ENCODE assay signal across 8 cellular contexts in genomic region chr4:41934813-41935651, GRCh38. TPM values are rescaled to one million over a fixed set of nuclear protein-coding genes. Genes with fewer than 3 reads are reported as not detected.
DNase-seq lines count a peak whose midpoint lies in the region; ATAC-seq and TF ChIP-seq lines count a peak whose summit lies in the region.

TSS of gene TMEM33 (plus strand) at chr4:41935429. CDS start at chr4:41935485, 56 bp downstream.

- peak within 1 kb of the TSS; percentile 94 for H3K27ac Mint-ChIP-seq in activated naive CD4-positive, alpha-beta T cell treated with anti-CD3 and anti-CD28 coated beads, Interleukin-2, amount 50 U/mL, for 24 hours

- H3K4me3 ChIP-seq in GM08714 (ENCODE audit: low read length): peak within 1 kb of the TSS; percentile 85
- peak within 1 kb of the TSS; percentile 85 to 98 for H3K4me3 ChIP-seq in testis

- intact Hi-C loops in testis (cut with DNase I; ENCODE audit: low total_unique reads): no loop called here

- no peaks in the 10 kb centered on the region for H3K36me3 ChIP-seq in testis (ENCODE audit: low read depth, missing control alignments)

- no peaks in the 10 kb centered on the region for H3K27me3 ChIP-seq in testis

- peaks cover 13% of the 10 kb centered on the region for H3K36me3 Mint-ChIP-seq in activated naive CD4-positive, alpha-beta T cell treated with anti-CD3 and anti-CD28 coated beads, Interleukin-2, amount 50 U/mL, for 24 hours

- DNase-seq in NCI-H1092 (lab: John Stamatoyannopoulos, UW) (peak; percentile 89), glomerular endothelial cell (ENCODE audit: extremely low read depth, low read depth, low spot score) (peak; percentile 25), omental fat pad (ENCODE audit: low spot score) (peak; percentile 58), testis (peak; percentile 93)

- ATAC-seq in HG02588 (IDR thresholded peaks at IDR 0.05; ENCODE audit: unreplicated experiment) (peak; percentile 77), SK-N-SH treated with all-trans-retinoic acid at 6 μM for 48 hours (peak; percentile 97), omental fat pad (ENCODE audit: low FRiP score) (peak; percentile 96)

- 4 to 11% methylated on average over 19 to 51 of the region's 51 CpGs for WGBS in testis, 2 donors

- no peak for TF ChIP-seq CTCF in omental fat pad (IDR thresholded peaks at IDR 0.05)
- TF ChIP-seq CTCF in testis (IDR thresholded peaks at IDR 0.05): no peak

- no peak for TF ChIP-seq POLR2A in testis (IDR thresholded peaks at IDR 0.05)

- peaks cover 12% of the 10 kb centered on the region for H3K4me1 ChIP-seq in testis

- H3K27me3 Mint-ChIP-seq in activated naive CD4-positive, alpha-beta T cell treated with anti-CD3 and anti-CD28 coated beads, Interleukin-2, amount 50 U/mL, for 24 hours: no peaks in the 10 kb centered on the region

- no peaks in the 10 kb centered on the region for H3K9me3 ChIP-seq in testis

- H3K9me3 Mint-ChIP-seq in activated naive CD4-positive, alpha-beta T cell treated with anti-CD3 and anti-CD28 coated beads, Interleukin-2, amount 50 U/mL, for 24 hours: no peaks in the 10 kb centered on the region

- peaks cover 40% of the 10 kb centered on the region for H3K4me1 Mint-ChIP-seq in activated naive CD4-positive, alpha-beta T cell treated with anti-CD3 and anti-CD28 coated beads, Interleukin-2, amount 50 U/mL, for 24 hours

- peak within 1 kb of the TSS; percentile 66 to 81 for H3K27ac ChIP-seq in testis

- H3K4me3 Mint-ChIP-seq in activated naive CD4-positive, alpha-beta T cell treated with anti-CD3 and anti-CD28 coated beads, Interleukin-2, amount 50 U/mL, for 24 hours: peak within 1 kb of the TSS; percentile 91

TF ChIP-seq in SK-N-SH treated with all-trans-retinoic acid at 6 μM for 48 hours, 23 proteins besides CTCF, POLR2A, EP300 and RAD21:
- TF ChIP-seq, protein P1, sequence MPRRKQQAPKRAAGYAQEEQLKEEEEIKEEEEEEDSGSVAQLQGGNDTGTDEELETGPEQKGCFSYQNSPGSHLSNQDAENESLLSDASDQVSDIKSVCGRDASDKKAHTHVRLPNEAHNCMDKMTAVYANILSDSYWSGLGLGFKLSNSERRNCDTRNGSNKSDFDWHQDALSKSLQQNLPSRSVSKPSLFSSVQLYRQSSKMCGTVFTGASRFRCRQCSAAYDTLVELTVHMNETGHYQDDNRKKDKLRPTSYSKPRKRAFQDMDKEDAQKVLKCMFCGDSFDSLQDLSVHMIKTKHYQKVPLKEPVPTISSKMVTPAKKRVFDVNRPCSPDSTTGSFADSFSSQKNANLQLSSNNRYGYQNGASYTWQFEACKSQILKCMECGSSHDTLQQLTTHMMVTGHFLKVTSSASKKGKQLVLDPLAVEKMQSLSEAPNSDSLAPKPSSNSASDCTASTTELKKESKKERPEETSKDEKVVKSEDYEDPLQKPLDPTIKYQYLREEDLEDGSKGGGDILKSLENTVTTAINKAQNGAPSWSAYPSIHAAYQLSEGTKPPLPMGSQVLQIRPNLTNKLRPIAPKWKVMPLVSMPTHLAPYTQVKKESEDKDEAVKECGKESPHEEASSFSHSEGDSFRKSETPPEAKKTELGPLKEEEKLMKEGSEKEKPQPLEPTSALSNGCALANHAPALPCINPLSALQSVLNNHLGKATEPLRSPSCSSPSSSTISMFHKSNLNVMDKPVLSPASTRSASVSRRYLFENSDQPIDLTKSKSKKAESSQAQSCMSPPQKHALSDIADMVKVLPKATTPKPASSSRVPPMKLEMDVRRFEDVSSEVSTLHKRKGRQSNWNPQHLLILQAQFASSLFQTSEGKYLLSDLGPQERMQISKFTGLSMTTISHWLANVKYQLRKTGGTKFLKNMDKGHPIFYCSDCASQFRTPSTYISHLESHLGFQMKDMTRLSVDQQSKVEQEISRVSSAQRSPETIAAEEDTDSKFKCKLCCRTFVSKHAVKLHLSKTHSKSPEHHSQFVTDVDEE (CRISPR knock-in tag; IDR thresholded peaks at IDR 0.05): 0 out of 2 replicates have a peak, but pooled peaks have one; percentile 16
- TF ChIP-seq SNAI2 (CRISPR knock-in tag; IDR thresholded peaks at IDR 0.05) (no peak), GLIS3 (CRISPR knock-in tag; IDR thresholded peaks at IDR 0.05) (0 out of 2 replicates have a peak, but pooled peaks have one; percentile 31)

RNA-seq across cellular contexts. Expression of gene TMEM33, which starts in this region (rescaled TPM):
- total RNA-seq in glomerular endothelial cell (27.8 and 53.3 TPM in 2 replicates), omental fat pad (10 to 100 TPM; 24.6 to 46.4 (median 35.2) TPM), testis (10 to 100 TPM; 42.1 to 47.0 TPM)
- polyA plus RNA-seq in testis (ENCODE audit: insufficient read depth, low read depth, low replicate concordance): 26.6 TPM

Comparison
In these comparisons a context has a peak if more than half of its experiments do, and no peak if none do; other contexts are left out.
1. Peak in every context shown above with its lines: DNase-seq, ATAC-seq, H3K4me3 ChIP-seq and H3K27ac ChIP-seq.
2. DNase-seq: peak in every context shown above with its lines; median percentile 93 in testis; 89 in NCI-H1092; 58 in omental fat pad; 25 in glomerular endothelial cell.